Comparison of ENCODE assay signal across 9 cellular contexts in the genomic region with DNA sequence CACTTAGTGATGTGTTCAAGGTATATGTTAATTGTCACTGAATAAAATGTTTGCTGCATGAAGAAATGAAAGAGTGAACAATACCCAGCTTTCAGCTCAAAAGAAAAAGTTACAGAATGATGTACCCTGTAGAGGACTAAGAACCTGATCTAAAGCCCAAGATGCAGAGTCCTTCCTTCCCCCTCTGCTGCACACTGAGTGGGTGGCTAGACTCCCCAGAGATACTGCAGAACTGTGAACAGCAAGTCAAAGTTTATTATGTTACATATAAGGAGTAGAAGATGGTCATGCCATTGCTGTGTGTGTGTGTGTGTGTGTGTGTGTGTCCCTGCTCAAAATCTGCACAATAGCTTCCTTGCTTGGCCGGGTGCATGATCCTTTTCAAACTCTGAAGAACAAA.
"Had no signal": no experiment of that assay in that cellular context is flagged by ENCODE, and none has a peak within 500 bp of the region (broad histone marks: within the 10 kb centered on the region; RNA-seq: fewer than 3 reads in every experiment).

No MANE protein-coding gene starts in this region.

- H3K27ac ChIP-seq: HL-60, KMS-11 had no signal

- H3K4me3 ChIP-seq: K562 had no signal

- H3K4me3 Mint-ChIP-seq: IgD-negative memory B cell had no signal

- H3K4me2 ChIP-seq: KMS-11 had no signal

- FAIRE-seq: HepG2, HTR-8/SVneo, K562 had no signal

- H3K9ac ChIP-seq: KMS-11 had no signal

- H3K27me3 Mint-ChIP-seq: IgD-negative memory B cell had no signal

- DNase-seq: IMR-90, KBM-7, KG1 had no signal

- H3K27ac Mint-ChIP-seq: IgD-negative memory B cell had no signal

- ATAC-seq: HepG2, K562 had no signal
